In the genomic region with DNA sequence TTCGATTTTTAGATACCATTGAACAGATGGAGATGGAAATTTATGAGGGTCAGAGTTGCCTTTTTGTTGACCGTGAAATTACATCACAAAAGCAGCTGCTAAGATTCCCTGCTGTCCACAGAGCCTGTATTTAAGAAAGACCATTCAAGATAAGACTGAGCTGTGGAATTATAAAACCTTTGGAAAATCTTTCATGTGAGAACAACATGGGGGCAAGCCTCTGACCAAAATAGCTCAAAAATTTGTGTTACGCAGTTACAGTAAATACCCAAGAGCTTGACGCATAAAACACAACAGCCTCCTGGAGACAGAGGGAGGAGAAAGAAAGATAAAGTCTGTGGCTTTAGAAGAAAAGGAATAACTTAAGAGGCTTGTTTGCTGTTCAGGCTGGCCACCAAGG, we compare ENCODE assay signal across 19 cellular contexts.
DNase-seq lines count a peak whose midpoint lies in the region; ATAC-seq and TF ChIP-seq lines count a peak whose summit lies in the region.
"Had no signal": no experiment of that assay in that cellular context is flagged by ENCODE, and none has a peak within 500 bp of the region (broad histone marks: within the 10 kb centered on the region; RNA-seq: fewer than 3 reads in every experiment).

No MANE protein-coding gene starts in this region.

- TF ChIP-seq CTCF in H9 (conservative IDR thresholded peaks at IDR 0.05), result no peak
- no peak for TF ChIP-seq CTCF in glutamatergic neuron (IDR thresholded peaks at IDR 0.05; ENCODE audit: partially characterized antibody, unreplicated experiment)
- TF ChIP-seq CTCF in GM20000 (IDR thresholded peaks at IDR 0.05; ENCODE audit: extremely low read depth, missing control alignments), result no peak
- no peak for TF ChIP-seq CTCF in esophagus squamous epithelium (IDR thresholded peaks at IDR 0.05)

- H3K23me2 ChIP-seq in H9 (ENCODE audit: insufficient read length, low read depth, low read length, poor library complexity, severe bottlenecking), result no peaks in the 10 kb centered on the region

- no CpG with 5 or more reads among the region's 4 CpGs for WGBS in H9 (ENCODE audit: extremely low coverage, insufficient read length, low lambda C conversion rate)
- 65 to 67% methylated on average over 4 of the region's 4 CpGs for WGBS in esophagus squamous epithelium, 2 donors
- 43% methylated on average over 4 of the region's 4 CpGs for WGBS in right cardiac atrium

- no peak overlapping the region for H2BK5ac ChIP-seq in H9 (ENCODE audit: insufficient read length, low read length)

- H3K9me3 ChIP-seq in H9 (ENCODE audit: control insufficient read depth, low read depth, low read length) (peaks cover 13% of the 10 kb centered on the region), neuron (ENCODE audit: low read length) (peaks cover 4% of the 10 kb centered on the region), esophagus squamous epithelium (peaks cover 0 to 10% (median 0%) of the 10 kb centered on the region in 3 donors), right cardiac atrium (ENCODE audit: control insufficient read depth, low read length) (peaks cover 3% of the 10 kb centered on the region)
- H3K9me3 ChIP-seq: colonic mucosa had no signal

- no peak overlapping the region for H3K4ac ChIP-seq in H9 (ENCODE audit: low read depth, low read length)

- H3K4me3 Mint-ChIP-seq in H9, result no peak overlapping the region
- H3K4me3 Mint-ChIP-seq in glutamatergic neuron (ENCODE audit: unreplicated experiment), result no peak overlapping the region
- H3K4me3 Mint-ChIP-seq: CD8-positive, alpha-beta memory T cell; stimulated activated naive B cell treated with anti-CD40 and anti-IgM and Interleukin-4, amounts not matched to agents 10 μg/mL and 1 μg/mL and 100 μg/mL, for 72 hours had no signal

- no peak overlapping the region for H4K8ac ChIP-seq in H9 (replicated peaks; ENCODE audit: insufficient read length, low read depth, low read length)

- no peak for ATAC-seq in GM18502 (IDR thresholded peaks at IDR 0.05; ENCODE audit: poor library complexity, unreplicated experiment)
- ATAC-seq in right cardiac atrium, result no peak
- ATAC-seq: foreskin keratinocyte; stimulated activated naive B cell treated with anti-CD40 and anti-IgM and Interleukin-4, amounts not matched to agents 10 μg/mL and 1 μg/mL and 100 μg/mL, for 72 hours had no signal

- H3K9ac ChIP-seq in H9 (ENCODE audit: extremely low read depth, insufficient read length, low read length), result no peak overlapping the region

- H3K14ac ChIP-seq in H9 (ENCODE audit: insufficient read depth, low read length), result no peak overlapping the region

- H3K4me1 ChIP-seq in H9 (ENCODE audit: insufficient read depth, low read length) (no peaks in the 10 kb centered on the region; the same call in 1 of the 2 replicates), neuron (ENCODE audit: insufficient read depth, low read length) (peaks cover 20% of the 10 kb centered on the region), esophagus squamous epithelium (no peaks in the 10 kb centered on the region), right cardiac atrium (ENCODE audit: control insufficient read depth, insufficient read depth, low read length) (no peaks in the 10 kb centered on the region)
- H3K4me1 ChIP-seq: colonic mucosa, foreskin keratinocyte had no signal

- no peak overlapping the region for H3K27ac ChIP-seq in H9 (ENCODE audit: insufficient read length, low read depth, low read length)
- no peak overlapping the region for H3K27ac ChIP-seq in esophagus squamous epithelium
- no peak overlapping the region for H3K27ac ChIP-seq in right cardiac atrium (ENCODE audit: low read length)
- H3K27ac ChIP-seq: colonic mucosa, foreskin keratinocyte had no signal

- H3K79me1 ChIP-seq in H9 (ENCODE audit: insufficient read depth, low read depth, low read length, poor library complexity, severe bottlenecking), result no peaks in the 10 kb centered on the region

- no peak overlapping the region for H4K91ac ChIP-seq in H9 (ENCODE audit: insufficient read length, low read depth, low read length)

- no peak overlapping the region for H3K18ac ChIP-seq in H9 (ENCODE audit: insufficient read length, low read depth, low read length)

- no peak overlapping the region for H3K4me2 ChIP-seq in H9 (ENCODE audit: insufficient read depth, insufficient read length, low read length)

- no peak for TF ChIP-seq POLR2A in esophagus squamous epithelium (IDR thresholded peaks at IDR 0.05)

- H2BK120ac ChIP-seq in H9 (ENCODE audit: low read depth, low read length, poor library complexity, severe bottlenecking), result no peak overlapping the region

- H3K27ac Mint-ChIP-seq in H9, result peak overlapping the region; percentile 72 to 97 (median 95); a peak in 6 of 7 replicates
- H3K27ac Mint-ChIP-seq in glutamatergic neuron (ENCODE audit: unreplicated experiment), result peak overlapping the region; percentile 54
- H3K27ac Mint-ChIP-seq: CD8-positive, alpha-beta memory T cell; stimulated activated naive B cell treated with anti-CD40 and anti-IgM and Interleukin-4, amounts not matched to agents 10 μg/mL and 1 μg/mL and 100 μg/mL, for 72 hours had no signal

- H3K36me3 Mint-ChIP-seq in H9 (ENCODE audit: insufficient read depth in 1 of 3, low read depth in 3 of 3), result peaks cover 8 to 25% (median 15%) of the 10 kb centered on the region in 3 experiments
- peaks cover 20% of the 10 kb centered on the region for H3K36me3 Mint-ChIP-seq in glutamatergic neuron (ENCODE audit: unreplicated experiment)
- H3K36me3 Mint-ChIP-seq: CD8-positive, alpha-beta memory T cell; stimulated activated naive B cell treated with anti-CD40 and anti-IgM and Interleukin-4, amounts not matched to agents 10 μg/mL and 1 μg/mL and 100 μg/mL, for 72 hours had no signal

- no peak overlapping the region for H3K23ac ChIP-seq in H9 (ENCODE audit: insufficient read length, low read depth, low read length)

- H3K4me1 Mint-ChIP-seq in H9 (peaks cover 20 to 22% of the 10 kb centered on the region in 2 experiments), glutamatergic neuron (ENCODE audit: low read depth, unreplicated experiment) (peaks cover 6% of the 10 kb centered on the region)
- H3K4me1 Mint-ChIP-seq: CD8-positive, alpha-beta memory T cell; stimulated activated naive B cell treated with anti-CD40 and anti-IgM and Interleukin-4, amounts not matched to agents 10 μg/mL and 1 μg/mL and 100 μg/mL, for 72 hours had no signal

- DNase-seq in H9, result no peak
- peak; percentile 75 for DNase-seq in astrocyte of the hippocampus (ENCODE audit: low read depth, low spot score)
- no peak for DNase-seq in glutamatergic neuron
- no peak for DNase-seq in GM20000 (ENCODE audit: low spot score)
- no peak for DNase-seq in esophagus squamous epithelium (lab: John Stamatoyannopoulos, UW)
- no peak for DNase-seq in right cardiac atrium
- DNase-seq: activated CD4-positive, alpha-beta T cell treated with anti-CD3 and anti-CD28 coated beads, Interleukin-2, amount 50 U/mL, for 4 hours; CD8-positive, alpha-beta memory T cell; colonic mucosa; DMS79; foreskin keratinocyte; KG1; left cardiac atrium; NCI-H2029; NCI-H510A; stimulated activated naive B cell treated with anti-CD40 and anti-IgM and Interleukin-4, amounts not matched to agents 10 μg/mL and 1 μg/mL and 100 μg/mL, for 72 hours; SW 1271 had no signal

- H2BK15ac ChIP-seq in H9 (ENCODE audit: low read depth, low read length), result no peak overlapping the region

- H3K27me3 Mint-ChIP-seq in H9 (ENCODE audit: low read depth) (no peaks in the 10 kb centered on the region), glutamatergic neuron (ENCODE audit: unreplicated experiment) (no peaks in the 10 kb centered on the region)
- H3K27me3 Mint-ChIP-seq: stimulated activated naive B cell treated with anti-CD40 and anti-IgM and Interleukin-4, amounts not matched to agents 10 μg/mL and 1 μg/mL and 100 μg/mL, for 72 hours had no signal

- H3K4me3 ChIP-seq in neuron (ENCODE audit: low read length), result no peak overlapping the region
- H3K4me3 ChIP-seq in esophagus squamous epithelium, result no peak overlapping the region
- H3K4me3 ChIP-seq in right cardiac atrium (ENCODE audit: low read length), result no peak overlapping the region
- H3K4me3 ChIP-seq: colonic mucosa had no signal

- H2BK12ac ChIP-seq in H9 (ENCODE audit: insufficient read length, low read depth, low read length), result no peak overlapping the region

- no peak overlapping the region for H2BK20ac ChIP-seq in H9 (ENCODE audit: low read depth, low read length, poor library complexity, severe bottlenecking)

- H2AFZ ChIP-seq in H9 (ENCODE audit: low read length), result peak overlapping the region; percentile 66
- H2AFZ ChIP-seq in neuron (ENCODE audit: low read depth, low read length), result peak overlapping the region; percentile 6

- no peak overlapping the region for H2AK5ac ChIP-seq in H9 (ENCODE audit: insufficient read length, low read length)

- no peaks in the 10 kb centered on the region for H4K20me1 ChIP-seq in H9 (ENCODE audit: control insufficient read depth, insufficient read depth, insufficient read length)

- H3K36me3 ChIP-seq in neuron (ENCODE audit: insufficient read depth, low read length) (no peaks in the 10 kb centered on the region), esophagus squamous epithelium (no peaks in the 10 kb centered on the region)
- H3K36me3 ChIP-seq: colonic mucosa had no signal

- H3K9me3 Mint-ChIP-seq in H9 (peaks cover 24 to 30% of the 10 kb centered on the region in 2 experiments), glutamatergic neuron (ENCODE audit: unreplicated experiment) (peaks cover 4% of the 10 kb centered on the region)

- intact Hi-C loops in esophagus squamous epithelium (cut with DNase I), result no loop called here
- intact Hi-C loops in right cardiac atrium (cut with DNase I), result no loop called here

- H3K56ac ChIP-seq in H9 (ENCODE audit: insufficient read length, low read depth, low read length), result no peak overlapping the region

- H3T11ph ChIP-seq in H9 (ENCODE audit: low read length), result no peak overlapping the region

- H3K27me3 ChIP-seq in H9 (ENCODE audit: insufficient read depth, low read length) (no peaks in the 10 kb centered on the region), neuron (ENCODE audit: insufficient read depth, low read length) (no peaks in the 10 kb centered on the region), esophagus squamous epithelium (no peaks in the 10 kb centered on the region), right cardiac atrium (ENCODE audit: control insufficient read depth, insufficient read depth) (no peaks in the 10 kb centered on the region)
- H3K27me3 ChIP-seq: colonic mucosa, foreskin keratinocyte had no signal

- H3K79me2 ChIP-seq in H9 (ENCODE audit: insufficient read depth, low read length), result no peaks in the 10 kb centered on the region

- H4K5ac ChIP-seq in H9 (ENCODE audit: insufficient read length, low read depth, low read length), result no peak overlapping the region
